9 cellular contexts compared by ENCODE assay signal in genomic region chr7:101124376-101125056, GRCh38. TPM values are rescaled to one million over a fixed set of nuclear protein-coding genes. Genes with fewer than 3 reads are reported as not detected.
A peak's percentile ranks its signal among the peaks of the same experiment; 100 is the strongest.
DNase-seq lines count a peak whose midpoint lies in the region; ATAC-seq, FAIRE-seq and TF ChIP-seq lines count a peak whose summit lies in the region.
"Had no signal": no experiment of that assay in that cellular context is flagged by ENCODE, and none has a peak within 500 bp of the region (broad histone marks: within the 10 kb centered on the region; RNA-seq: fewer than 3 reads in every experiment).

No MANE protein-coding gene starts in this region.

- TF ChIP-seq CTCF in endodermal cell (conservative IDR thresholded peaks at IDR 0.05) (no peak), tibial nerve (IDR thresholded peaks at IDR 0.05) (no peak)

- no peak overlapping the region for H3K4me3 Mint-ChIP-seq in endodermal cell

- H3K4me3 ChIP-seq in endodermal cell (ENCODE audit: low read length): no peak overlapping the region
- no peak overlapping the region for H3K4me3 ChIP-seq in tibial nerve

- peaks cover 37% of the 10 kb centered on the region for H3K4me1 Mint-ChIP-seq in endodermal cell

- H3K27me3 ChIP-seq in endodermal cell (ENCODE audit: control insufficient read depth, insufficient read depth, low read length, poor library complexity, severe bottlenecking): no peaks in the 10 kb centered on the region
- H3K27me3 ChIP-seq in tibial nerve: no peaks in the 10 kb centered on the region

- H3K27ac ChIP-seq in endodermal cell (ENCODE audit: low read depth, low read length) (no peak overlapping the region), tibial nerve (peak overlapping the region in 2 of 4 donors; percentile 20 to 81)

- H3K9me3 ChIP-seq in endodermal cell (ENCODE audit: control insufficient read depth, low read length) (no peaks in the 10 kb centered on the region), tibial nerve (no peaks in the 10 kb centered on the region)

- H3K27me3 Mint-ChIP-seq in endodermal cell (ENCODE audit: insufficient read depth): peaks cover 8% of the 10 kb centered on the region

- DNase-seq in GF-D8 (lab: John Stamatoyannopoulos, UW): peak; percentile 73
- peak; percentile 54 for DNase-seq in NOMO-1 treated with DMSO at 0.1 percent for 48 hours (lab: John Stamatoyannopoulos, UW; ENCODE audit: unreplicated experiment)
- DNase-seq in endodermal cell: no peak
- peak; percentile 83 for DNase-seq in pulmonary artery endothelial cell (ENCODE audit: low read depth, low spot score)
- no peak for DNase-seq in HTR-8/SVneo (ENCODE audit: insufficient read length, low spot score)
- DNase-seq in tibial nerve (ENCODE audit: low spot score in 2 of 2): no peak
- no peak for DNase-seq in anterior cingulate cortex (lab: John Stamatoyannopoulos, UW)
- DNase-seq: caudate nucleus had no signal

- no peaks in the 10 kb centered on the region for H3K36me3 Mint-ChIP-seq in endodermal cell (ENCODE audit: low read depth)

- TF ChIP-seq POLR2A in tibial nerve (IDR thresholded peaks at IDR 0.05): no peak

- 78 to 87% methylated on average over 5 to 7 of the region's 7 CpGs for WGBS in endodermal cell (ENCODE audit: insufficient coverage in 1 of 2, insufficient read length in 1 of 2), 2 experiments
- 29 to 39% methylated on average over 7 of the region's 7 CpGs for WGBS in tibial nerve, 2 donors

- H3K4me1 ChIP-seq in endodermal cell (ENCODE audit: control insufficient read depth, insufficient read depth, low read length) (peaks cover 3% of the 10 kb centered on the region), tibial nerve (peaks cover 0 to 61% (median 25%) of the 10 kb centered on the region in 4 donors)

- FAIRE-seq in HTR-8/SVneo (lab: Jason Lieb, UNC): no peak

- no peaks in the 10 kb centered on the region for H3K36me3 ChIP-seq in endodermal cell (ENCODE audit: control insufficient read depth, insufficient read depth, low read length)
- no peaks in the 10 kb centered on the region for H3K36me3 ChIP-seq in tibial nerve

- peak overlapping the region; percentile 41 for H3K27ac Mint-ChIP-seq in endodermal cell

- TF ChIP-seq EP300 in tibial nerve (IDR thresholded peaks at IDR 0.05): no peak

- peaks cover 10% of the 10 kb centered on the region for H3K9me3 Mint-ChIP-seq in endodermal cell

- peak overlapping the region; percentile 16 for H3K9ac ChIP-seq in endodermal cell (ENCODE audit: extremely low read depth, low read length, poor library complexity, severe bottlenecking)

- ATAC-seq in HG02938 (IDR thresholded peaks at IDR 0.05; ENCODE audit: unreplicated experiment): no peak

RNA-seq across cellular contexts. Expression of gene SERPINE1, which starts 2.4 kb away (rescaled TPM):
- total RNA-seq in endodermal cell (1 to 10 TPM in 1 of 2 donors, under 1 TPM in 1; 0.89 to 4.9 TPM), pulmonary artery endothelial cell (2,165 and 2,466 TPM in 2 replicates), tibial nerve (10 to 100 TPM in 2 of 4 donors, 1 to 10 TPM in 2; 3.3 to 13.9 (median 8.1) TPM)
- polyA plus RNA-seq in endodermal cell (2013, experiment 1 of 2): 6.6 TPM
- polyA plus RNA-seq in endodermal cell (2013, experiment 2 of 2): 8.2 TPM

RNA-seq across cellular contexts. Expression of gene AP1S1, which starts 29.8 kb away (rescaled TPM):
- 10 to 100 TPM; 43.8 to 50.2 TPM for total RNA-seq in endodermal cell
- polyA plus RNA-seq in endodermal cell (2013, experiment 1 of 2): 59.8 TPM
- polyA plus RNA-seq in endodermal cell (2013, experiment 2 of 2): 59.3 TPM
- 161 and 225 TPM in 2 replicates for total RNA-seq in pulmonary artery endothelial cell
- 10 to 100 TPM; 14.5 to 35.4 (median 22.7) TPM for total RNA-seq in tibial nerve

RNA-seq across cellular contexts. Expression of gene TRIM56, which starts 39.2 kb away (rescaled TPM):
- total RNA-seq in endodermal cell: 10 to 100 TPM; 16.5 to 23.0 TPM
- polyA plus RNA-seq in endodermal cell (2013, experiment 1 of 2): 5.1 TPM
- 3.6 TPM for polyA plus RNA-seq in endodermal cell (2013, experiment 2 of 2)
- total RNA-seq in pulmonary artery endothelial cell: 14.0 and 28.8 TPM in 2 replicates
- 10 to 100 TPM; 18.6 to 32.4 (median 29.5) TPM for total RNA-seq in tibial nerve

RNA-seq across cellular contexts. Expression of gene VGF, which starts 40.9 kb away (rescaled TPM):
- 1 to 10 TPM in 1 of 2 donors, not detected in 1; 2.8 TPM for total RNA-seq in endodermal cell
- polyA plus RNA-seq in endodermal cell (2013, experiment 1 of 2): 2.1 TPM
- 5.1 TPM for polyA plus RNA-seq in endodermal cell (2013, experiment 2 of 2)
- total RNA-seq in pulmonary artery endothelial cell: 0.07 TPM in 1 of 2 replicates, not detected in the other
- 1 to 10 TPM in 1 of 4 donors, not detected in 3; 1.0 TPM for total RNA-seq in tibial nerve

RNA-seq across cellular contexts. Expression of gene NAT16, which starts 55.6 kb away (rescaled TPM):
- total RNA-seq in endodermal cell: under 1 TPM; 0.15 to 0.20 TPM
- polyA plus RNA-seq in endodermal cell (2013, experiment 1 of 2): 1.4 TPM
- 0.95 TPM for polyA plus RNA-seq in endodermal cell (2013, experiment 2 of 2)
- total RNA-seq in pulmonary artery endothelial cell: not detected in 2 replicates
- total RNA-seq in tibial nerve: not detected

Comparison
In these comparisons a context has a peak if more than half of its experiments do, and no peak if none do; other contexts are left out.
1. DNase-seq: peak in GF-D8 (single experiment), NOMO-1 treated with DMSO at 0.1 percent for 48 hours (single experiment) and pulmonary artery endothelial cell (single experiment); none in endodermal cell (single experiment), HTR-8/SVneo (single experiment), tibial nerve (0 of 2) and anterior cingulate cortex (0 of 58).
2. RNA of gene SERPINE1, which starts 2.4 kb away (total RNA-seq): 2,165 to 2,466 TPM in pulmonary artery endothelial cell; 3.3 to 13.9 TPM in tibial nerve and 0.89 to 4.9 TPM in endodermal cell; every median in the first group is over 100 times any median in the second.